Comparison of ENCODE assay signal across 8 cellular contexts in genomic region chr4:40843696-40844095, GRCh38.
DNase-seq lines count a peak whose midpoint lies in the region; ATAC-seq and TF ChIP-seq lines count a peak whose summit lies in the region.

No MANE protein-coding gene starts in this region.

- H3K4me1 Mint-ChIP-seq in memory B cell: peaks cover 19% of the 10 kb centered on the region

- H3K4me3 Mint-ChIP-seq in memory B cell: no peak overlapping the region

- no peak overlapping the region for H3K27ac Mint-ChIP-seq in memory B cell

- H3K4me3 ChIP-seq in GM06990 (replicated peaks; ENCODE audit: low read depth, low read length) (no peak overlapping the region), WERI-Rb-1 (ENCODE audit: low read depth, low read length) (no peak overlapping the region)

- peaks cover 7% of the 10 kb centered on the region for H3K27me3 Mint-ChIP-seq in memory B cell

- POLR2A ChIA-PET in RWPE1 (lab: Yijun Ruan, JAX; ENCODE audit: low non-redundant PET): no interaction called here

- peak; percentile 60 for TF ChIP-seq CTCF in GM06990 (IDR thresholded peaks at IDR 0.05; ENCODE audit: insufficient read depth, low read length, poor library complexity, severe bottlenecking)
- TF ChIP-seq CTCF in WERI-Rb-1 (IDR thresholded peaks at IDR 0.05; ENCODE audit: low read depth, low read length): peak; percentile 24; the same call in 1 of the 2 replicates
- TF ChIP-seq CTCF in RWPE1 (conservative IDR thresholded peaks at IDR 0.05; ENCODE audit: low read depth): no peak

- H3K36me3 ChIP-seq in GM06990 (ENCODE audit: control insufficient read depth, insufficient read depth, low read length) (no peaks in the 10 kb centered on the region), WERI-Rb-1 (no peaks in the 10 kb centered on the region; the same call in 1 of the 2 replicates)

- H3K9me3 Mint-ChIP-seq in memory B cell: no peaks in the 10 kb centered on the region

- no peaks in the 10 kb centered on the region for H3K36me3 Mint-ChIP-seq in memory B cell

- H3K27ac ChIP-seq in WERI-Rb-1 (no peak overlapping the region), RWPE1 (no peak overlapping the region)

- CTCF ChIA-PET in RWPE1 (lab: Yijun Ruan, JAX): interaction anchor here (0.7 to 0.8 kb wide), 2 partner anchors 68 to 81 kb away, joined by 3 read pairs; no protein-coding TSS in a partner anchor

- intact Hi-C loops in posterior vena cava (cut with DNase I): no loop called here

- H3K9me3 ChIP-seq in WERI-Rb-1 (ENCODE audit: severe bottlenecking): no peaks in the 10 kb centered on the region

- DNase-seq in GM06990 (ENCODE audit: extremely low read depth, insufficient read length) (no peak), WERI-Rb-1 (no peak), memory B cell (ENCODE audit: low spot score in 2 of 2) (no peak), RWPE1 (ENCODE audit: low spot score) (no peak), posterior vena cava (ENCODE audit: low spot score) (no peak), iPS-NIHi11 (ENCODE audit: low spot score) (no peak)

- no peaks in the 10 kb centered on the region for H3K27me3 ChIP-seq in GM06990 (replicated peaks; ENCODE audit: control insufficient read depth, insufficient read depth, low read length)
- no peaks in the 10 kb centered on the region for H3K27me3 ChIP-seq in WERI-Rb-1 (ENCODE audit: insufficient read depth, low read depth, severe bottlenecking)

- ATAC-seq in HG02610 (IDR thresholded peaks at IDR 0.05; ENCODE audit: unreplicated experiment): peak; percentile 55
- peak; percentile 51 for ATAC-seq in memory B cell (ENCODE audit: low read depth)
- no peak for ATAC-seq in GM18870 (IDR thresholded peaks at IDR 0.05; ENCODE audit: unreplicated experiment)
